8 cellular contexts compared by ENCODE assay signal in genomic region chr19:16470911-16471811, GRCh38. TPM values are rescaled to one million over a fixed set of nuclear protein-coding genes. Genes with fewer than 3 reads are reported as not detected.
A peak's percentile ranks its signal among the peaks of the same experiment; 100 is the strongest.
DNase-seq lines count a peak whose midpoint lies in the region; ATAC-seq and TF ChIP-seq lines count a peak whose summit lies in the region.

No MANE protein-coding gene starts in this region.

- H3K36me3 Mint-ChIP-seq in IgD-negative memory B cell, result peaks cover 7% of the 10 kb centered on the region
- peaks cover 20% of the 10 kb centered on the region for H3K36me3 Mint-ChIP-seq in activated naive CD4-positive, alpha-beta T cell treated with anti-CD3 and anti-CD28 coated beads, Interleukin-2, amount 10 ng/mL, durations not matched to agents 7 days and 5 days

- DNase-seq in ELF-1 (ENCODE audit: low read depth, low spot score), result peak; percentile 29
- DNase-seq in activated naive CD4-positive, alpha-beta T cell treated with anti-CD3 and anti-CD28 coated beads, Interleukin-2, amount 10 ng/mL, durations not matched to agents 7 days and 5 days, result peak; percentile 53
- no peak for DNase-seq in left cardiac atrium
- DNase-seq in retinal pigment epithelial cell (ENCODE audit: low read depth), result no peak
- DNase-seq in NCI-H345 (lab: John Stamatoyannopoulos, UW), result no peak
- no peak for DNase-seq in NCI-H2227 (lab: John Stamatoyannopoulos, UW; ENCODE audit: unreplicated experiment)

- peak overlapping the region; percentile 82 for H3K4me3 ChIP-seq in retinal pigment epithelial cell (ENCODE audit: low read length)

- H3K27me3 Mint-ChIP-seq in IgD-negative memory B cell, result no peaks in the 10 kb centered on the region
- H3K27me3 Mint-ChIP-seq in activated naive CD4-positive, alpha-beta T cell treated with anti-CD3 and anti-CD28 coated beads, Interleukin-2, amount 10 ng/mL, durations not matched to agents 7 days and 5 days, result no peaks in the 10 kb centered on the region

- CTCF ChIA-PET in activated naive CD4-positive, alpha-beta T cell treated with anti-CD3 and anti-CD28 coated beads, Interleukin-2, amount 10 ng/mL, durations not matched to agents 7 days and 5 days (lab: Charles Lee), result no interaction called here

- peak; percentile 22 for ATAC-seq in GM21447 (IDR thresholded peaks at IDR 0.05; ENCODE audit: unreplicated experiment)
- peak; percentile 1 to 7 for ATAC-seq in left cardiac atrium

- TF ChIP-seq CTCF in retinal pigment epithelial cell (conservative IDR thresholded peaks at IDR 0.05; ENCODE audit: low read depth, low read length), result no peak

- intact Hi-C loops in left cardiac atrium (cut with DNase I), result no loop called here

- peaks cover 31 to 37% (median 35%) of the 10 kb centered on the region in 3 donors for H3K4me1 Mint-ChIP-seq in IgD-negative memory B cell
- H3K4me1 Mint-ChIP-seq in activated naive CD4-positive, alpha-beta T cell treated with anti-CD3 and anti-CD28 coated beads, Interleukin-2, amount 10 ng/mL, durations not matched to agents 7 days and 5 days, result peaks cover 33% of the 10 kb centered on the region

- H3K9me3 Mint-ChIP-seq in IgD-negative memory B cell, result no peaks in the 10 kb centered on the region
- H3K9me3 Mint-ChIP-seq in activated naive CD4-positive, alpha-beta T cell treated with anti-CD3 and anti-CD28 coated beads, Interleukin-2, amount 10 ng/mL, durations not matched to agents 7 days and 5 days, result peaks cover 3% of the 10 kb centered on the region

- H3K4me3 Mint-ChIP-seq in IgD-negative memory B cell, result peak overlapping the region; percentile 87 to 95 (median 90)
- peak overlapping the region; percentile 89 for H3K4me3 Mint-ChIP-seq in activated naive CD4-positive, alpha-beta T cell treated with anti-CD3 and anti-CD28 coated beads, Interleukin-2, amount 10 ng/mL, durations not matched to agents 7 days and 5 days

- peak overlapping the region; percentile 30 to 83 (median 72) for H3K27ac Mint-ChIP-seq in IgD-negative memory B cell
- peak overlapping the region; percentile 69 for H3K27ac Mint-ChIP-seq in activated naive CD4-positive, alpha-beta T cell treated with anti-CD3 and anti-CD28 coated beads, Interleukin-2, amount 10 ng/mL, durations not matched to agents 7 days and 5 days

RNA-seq across cellular contexts. Expression of gene EPS15L1, which starts 0.6 kb away (rescaled TPM):
- 28.5 TPM for polyA plus RNA-seq in IgD-negative memory B cell
- 10 to 100 TPM; 59.9 to 67.4 TPM for total RNA-seq in left cardiac atrium

RNA-seq across cellular contexts. Expression of gene CALR3, which starts 24.8 kb away (rescaled TPM):
- not detected for polyA plus RNA-seq in IgD-negative memory B cell
- not detected for total RNA-seq in left cardiac atrium

RNA-seq across cellular contexts. Expression of gene C19orf44, which starts 25.0 kb away (rescaled TPM):
- 3.6 TPM for polyA plus RNA-seq in IgD-negative memory B cell
- total RNA-seq in left cardiac atrium, result 1 to 10 TPM; 2.4 to 3.8 TPM

Comparison
In these comparisons a context has a peak if more than half of its experiments do, and no peak if none do; other contexts are left out.
1. DNase-seq: peak in ELF-1 (single experiment) and activated naive CD4-positive, alpha-beta T cell treated with anti-CD3 and anti-CD28 coated beads, Interleukin-2, amount 10 ng/mL, durations not matched to agents 7 days and 5 days (single experiment); none in left cardiac atrium (single experiment), retinal pigment epithelial cell (single experiment), NCI-H345 (single experiment) and NCI-H2227 (single experiment).